In genomic region chr15:31374489-31374888, GRCh38 we compare ENCODE assay signal across 16 cellular contexts. TPM values are rescaled to one million over a fixed set of nuclear protein-coding genes. Genes with fewer than 3 reads are reported as not detected.
DNase-seq lines count a peak whose midpoint lies in the region; ATAC-seq and TF ChIP-seq lines count a peak whose summit lies in the region.
"Had no signal": no experiment of that assay in that cellular context is flagged by ENCODE, and none has a peak within 500 bp of the region (broad histone marks: within the 10 kb centered on the region; RNA-seq: fewer than 3 reads in every experiment).

No MANE protein-coding gene starts in this region.

- WGBS in heart left ventricle, 4 donors = 40 to 46% (median 40%) methylated on average over 8 of the region's 8 CpGs
- WGBS in tibial nerve, 2 donors = 49 to 56% methylated on average over 8 of the region's 8 CpGs

- in situ Hi-C loops in KBM-7 (cut with MboI; ENCODE audit: low pct_unique_long_range_greater_than_20kb, low sequenced_read_pairs) = no loop called here
- in situ Hi-C loops in GM13976 (cut with MboI; ENCODE audit: low sequenced_read_pairs, unreplicated experiment) = no loop called here

- peak overlapping the region in 10 of 12 donors; percentile 11 to 94 (median 51) for H3K27ac ChIP-seq in heart left ventricle
- peak overlapping the region in 3 of 4 donors; percentile 63 to 77 (median 73) for H3K27ac ChIP-seq in tibial nerve
- H3K27ac ChIP-seq: prostate gland, SK-N-MC had no signal

- H3K27me3 ChIP-seq in heart left ventricle = no peaks in the 10 kb centered on the region
- H3K27me3 ChIP-seq in adipocyte (replicated peaks; ENCODE audit: control insufficient read depth, insufficient read depth, low read length) = no peaks in the 10 kb centered on the region
- no peaks in the 10 kb centered on the region for H3K27me3 ChIP-seq in tibial nerve
- H3K27me3 ChIP-seq: breast epithelium had no signal

- H3K9me3 ChIP-seq in heart left ventricle = no peaks in the 10 kb centered on the region
- H3K9me3 ChIP-seq in adipocyte (ENCODE audit: control insufficient read depth, low read length) = peaks cover 2% of the 10 kb centered on the region
- no peaks in the 10 kb centered on the region for H3K9me3 ChIP-seq in mucosa of descending colon
- no peaks in the 10 kb centered on the region for H3K9me3 ChIP-seq in tibial nerve
- H3K9me3 ChIP-seq: breast epithelium, prostate gland had no signal

- no peak for TF ChIP-seq CTCF in heart left ventricle (IDR thresholded peaks at IDR 0.05)
- TF ChIP-seq CTCF in mucosa of descending colon (IDR thresholded peaks at IDR 0.05) = no peak
- TF ChIP-seq CTCF in tibial nerve (IDR thresholded peaks at IDR 0.05) = no peak
- no peak for TF ChIP-seq CTCF in GM13976 (IDR thresholded peaks at IDR 0.05; ENCODE audit: borderline replicate concordance, control extremely low read depth, extremely low read depth, insufficient read depth, missing control alignments)

- intact Hi-C loops in heart left ventricle (cut with DNase I) (loop anchor here in 1 of 10 donors (5.0 kb wide), 1 partner anchor 68 kb away; no protein-coding TSS in a partner anchor), Right ventricle myocardium inferior (cut with DNase I) (no loop called here), mucosa of descending colon (cut with DNase I, micrococcal nuclease) (no loop called here)

- DNase-seq in heart left ventricle (no peak), Right ventricle myocardium inferior (ENCODE audit: missing footprints) (no peak), adipocyte (ENCODE audit: low read depth) (no peak), mucosa of descending colon (peak; percentile 72 to 81 (median 74)), tibial nerve (ENCODE audit: low spot score in 2 of 2) (no peak), KBM-7 (no peak), NCI-H187 (lab: John Stamatoyannopoulos, UW) (no peak), GM13976 (ENCODE audit: low spot score) (no peak)
- DNase-seq: activated naive CD4-positive, alpha-beta T cell; Calu3; NCI-H1694; NCI-H526; stimulated activated CD4-positive, alpha-beta T cell treated with anti-CD3 and anti-CD28 coated beads, Interleukin-15, amount 100 ng/mL, for 24 hours had no signal

- ATAC-seq in heart left ventricle = no peak
- ATAC-seq in Right ventricle myocardium inferior = no peak
- ATAC-seq in mucosa of descending colon = peak; percentile 76

- TF ChIP-seq POLR2A in heart left ventricle (IDR thresholded peaks at IDR 0.05) = no peak
- no peak for TF ChIP-seq POLR2A in tibial nerve (IDR thresholded peaks at IDR 0.05)

- H3K4me3 ChIP-seq in heart left ventricle (no peak overlapping the region), adipocyte (ENCODE audit: low read length) (no peak overlapping the region), mucosa of descending colon (no peak overlapping the region), tibial nerve (no peak overlapping the region)
- H3K4me3 ChIP-seq: breast epithelium, prostate gland, SK-N-MC had no signal

- H3K4me1 ChIP-seq in heart left ventricle (peaks cover 0 to 94% (median 72%) of the 10 kb centered on the region in 12 donors), adipocyte (ENCODE audit: control insufficient read depth, insufficient read depth, low read length) (peaks cover 39% of the 10 kb centered on the region), mucosa of descending colon (ENCODE audit: low read depth) (peaks cover 49% of the 10 kb centered on the region), tibial nerve (peaks cover 0 to 82% (median 38%) of the 10 kb centered on the region in 4 donors)
- H3K4me1 ChIP-seq: prostate gland had no signal

- H3K36me3 ChIP-seq in heart left ventricle (peaks cover 0 to 67% (median 27%) of the 10 kb centered on the region in 9 donors), adipocyte (ENCODE audit: control insufficient read depth, insufficient read depth, low read length, severe bottlenecking) (peaks cover 46% of the 10 kb centered on the region), mucosa of descending colon (ENCODE audit: low read depth) (peaks cover 3% of the 10 kb centered on the region), tibial nerve (peaks cover 4 to 74% (median 10%) of the 10 kb centered on the region in 3 donors)
- H3K36me3 ChIP-seq: breast epithelium, prostate gland had no signal

- TF ChIP-seq EP300 in tibial nerve (IDR thresholded peaks at IDR 0.05) = no peak

- peak overlapping the region; percentile 28 for H3K9ac ChIP-seq in adipocyte (ENCODE audit: low read length)

RNA-seq across cellular contexts. Expression of gene KLF13, which starts 47.9 kb away (rescaled TPM):
- total RNA-seq in heart left ventricle (10 to 100 TPM; 37.5 to 65.9 (median 56.4) TPM), Right ventricle myocardium inferior (63.4 TPM), mucosa of descending colon (100 to 1,000 TPM in 1 of 3 donors, 10 to 100 TPM in 2; 72.4 to 107 (median 91.2) TPM), tibial nerve (10 to 100 TPM; 61.2 to 77.9 (median 75.1) TPM)
- 10 to 100 TPM; 22.4 to 74.0 TPM for polyA plus RNA-seq in heart left ventricle

Comparison
In these comparisons a context has a peak if more than half of its experiments do, and no peak if none do; other contexts are left out.
1. DNase-seq: peak in mucosa of descending colon (3 of 3); none in heart left ventricle (0 of 5), Right ventricle myocardium inferior (single experiment), adipocyte (single experiment), tibial nerve (0 of 2), KBM-7 (single experiment), NCI-H187 (0 of 2) and GM13976 (single experiment).